Comparison of ENCODE assay signal across 8 cellular contexts in genomic region chr9:72280913-72281500, GRCh38.
DNase-seq lines count a peak whose midpoint lies in the region; ATAC-seq and TF ChIP-seq lines count a peak whose summit lies in the region.

No MANE protein-coding gene starts in this region.

- peak; percentile 71 for ATAC-seq in GM18867 (IDR thresholded peaks at IDR 0.05; ENCODE audit: unreplicated experiment)
- ATAC-seq in HG03103 (IDR thresholded peaks at IDR 0.05; ENCODE audit: low read depth, unreplicated experiment) = peak; percentile 88
- peak; percentile 96 to 98 (median 97) for ATAC-seq in right lobe of liver

- no peaks in the 10 kb centered on the region for H3K36me3 ChIP-seq in right lobe of liver

- no peaks in the 10 kb centered on the region for H3K4me1 ChIP-seq in right lobe of liver

- H3K4me3 Mint-ChIP-seq in activated CD4-positive, alpha-beta T cell treated with anti-CD3 and anti-CD28 coated beads, Interleukin-2, amount 10 ng/mL, durations not matched to agents 24 days and 14 days = no peak overlapping the region

- no peaks in the 10 kb centered on the region for H3K9me3 ChIP-seq in right lobe of liver

- H3K4me3 ChIP-seq in right lobe of liver = no peak overlapping the region

- no peak overlapping the region for H3K27ac Mint-ChIP-seq in activated CD4-positive, alpha-beta T cell treated with anti-CD3 and anti-CD28 coated beads, Interleukin-2, amount 10 ng/mL, durations not matched to agents 24 days and 14 days

- peaks cover 11% of the 10 kb centered on the region for H3K27me3 Mint-ChIP-seq in activated CD4-positive, alpha-beta T cell treated with anti-CD3 and anti-CD28 coated beads, Interleukin-2, amount 10 ng/mL, durations not matched to agents 24 days and 14 days

- DNase-seq in AG20443 (ENCODE audit: low spot score) = peak; percentile 84
- DNase-seq in NCI-H446 treated with DMSO at 0.1 percent for 48 hours (lab: John Stamatoyannopoulos, UW) = peak; percentile 2
- peak; percentile 90 for DNase-seq in activated CD4-positive, alpha-beta T cell treated with anti-CD3 and anti-CD28 coated beads, Interleukin-2, amount 10 ng/mL, durations not matched to agents 24 days and 14 days
- peak; percentile 67 for DNase-seq in dedifferentiated amniotic fluid mesenchymal stem cell (ENCODE audit: extremely low spot score)
- DNase-seq in right lobe of liver = peak; percentile 70 to 77 (median 73)
- DNase-seq in stimulated activated CD4-positive, alpha-beta T cell treated with anti-CD3 and anti-CD28 coated beads, TNF-alpha, amount 100 ng/mL, for 48 hours (ENCODE audit: low read depth in 3 of 3) = peak; percentile 33 to 42 (median 39)

- 13% methylated on average over 9 of the region's 11 CpGs for WGBS in right lobe of liver (ENCODE audit: insufficient coverage, low coverage, low lambda C conversion rate, missing lambda C conversion rate)

- no peaks in the 10 kb centered on the region for H3K4me1 Mint-ChIP-seq in activated CD4-positive, alpha-beta T cell treated with anti-CD3 and anti-CD28 coated beads, Interleukin-2, amount 10 ng/mL, durations not matched to agents 24 days and 14 days

- H3K9me3 Mint-ChIP-seq in activated CD4-positive, alpha-beta T cell treated with anti-CD3 and anti-CD28 coated beads, Interleukin-2, amount 10 ng/mL, durations not matched to agents 24 days and 14 days = no peaks in the 10 kb centered on the region

- H3K27me3 ChIP-seq in right lobe of liver = no peaks in the 10 kb centered on the region

- intact Hi-C loops in activated CD4-positive, alpha-beta T cell treated with anti-CD3 and anti-CD28 coated beads, Interleukin-2, amount 10 ng/mL, durations not matched to agents 24 days and 14 days (cut with micrococcal nuclease) = loop anchor here (1.0 to 2.0 kb wide), 4 partner anchors 311 to 801 kb away; no protein-coding TSS in a partner anchor
- intact Hi-C loops in right lobe of liver (cut with DNase I) = loop anchor here (5.0 to 10.0 kb wide), 2 partner anchors 534 to 541 kb away; no protein-coding TSS in a partner anchor

- H3K36me3 Mint-ChIP-seq in activated CD4-positive, alpha-beta T cell treated with anti-CD3 and anti-CD28 coated beads, Interleukin-2, amount 10 ng/mL, durations not matched to agents 24 days and 14 days (ENCODE audit: low read depth) = no peaks in the 10 kb centered on the region

- TF ChIP-seq POLR2A in right lobe of liver (IDR thresholded peaks at IDR 0.05) = no peak

- H3K27ac ChIP-seq in right lobe of liver = no peak overlapping the region

- TF ChIP-seq CTCF in right lobe of liver (IDR thresholded peaks at IDR 0.05) = peak; percentile 88 to 94 (median 91)

Comparison
In these comparisons a context has a peak if more than half of its experiments do, and no peak if none do; other contexts are left out.
1. DNase-seq: peak in every context shown above with its lines; median percentile 90 in activated CD4-positive, alpha-beta T cell treated with anti-CD3 and anti-CD28 coated beads, Interleukin-2, amount 10 ng/mL, durations not matched to agents 24 days and 14 days; 84 in AG20443; 73 in right lobe of liver; 67 in dedifferentiated amniotic fluid mesenchymal stem cell; 39 in stimulated activated CD4-positive, alpha-beta T cell treated with anti-CD3 and anti-CD28 coated beads, TNF-alpha, amount 100 ng/mL, for 48 hours; 2 in NCI-H446 treated with DMSO at 0.1 percent for 48 hours.